Comparison of ENCODE assay signal across 1 cellular context in the genomic region with DNA sequence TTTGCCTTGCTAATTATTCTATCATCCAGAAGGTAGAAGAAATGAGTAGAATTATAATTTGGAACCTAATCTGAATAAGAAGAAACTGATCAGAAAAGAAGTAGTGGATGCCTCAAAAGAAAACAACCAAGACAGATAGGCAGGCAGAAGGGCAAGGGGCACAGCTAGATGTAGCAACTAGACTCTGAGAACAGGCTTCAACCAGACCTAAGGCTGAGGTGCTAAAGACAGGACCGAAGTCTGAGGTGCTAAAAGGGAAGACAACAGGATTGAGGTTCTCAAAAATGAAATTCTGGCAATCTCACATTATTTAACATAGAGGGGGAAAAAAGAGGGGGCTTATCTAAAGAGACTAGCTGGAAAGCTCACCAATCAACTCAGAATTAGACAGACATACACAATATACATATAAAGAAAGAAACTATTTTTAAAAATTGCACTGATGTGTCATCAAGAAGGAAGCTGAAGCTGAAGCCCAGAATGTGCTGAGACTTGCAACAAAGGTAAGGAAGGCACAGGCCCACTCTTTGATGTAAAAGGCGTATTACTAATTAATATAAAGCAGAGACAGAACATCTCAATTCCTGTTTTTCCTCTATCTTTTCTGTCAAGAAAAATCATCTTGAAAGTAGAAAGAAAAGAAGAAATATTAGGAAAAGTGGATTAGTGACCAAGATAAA.
TF ChIP-seq lines count a peak whose summit lies in the region.

No MANE protein-coding gene starts in this region.

TF ChIP-seq in GM12878, 131 proteins besides CTCF, POLR2A, EP300 and RAD21:
- TF ChIP-seq NFIC (IDR thresholded peaks at IDR 0.05; ENCODE audit: low read depth, low read length): no peak
- TF ChIP-seq BCL11A (IDR thresholded peaks at IDR 0.05; ENCODE audit: low read depth, low read length): no peak
- no peak for TF ChIP-seq CREB1 (IDR thresholded peaks at IDR 0.05; ENCODE audit: low read depth)
- TF ChIP-seq GABPA (IDR thresholded peaks at IDR 0.05; ENCODE audit: low read depth): no peak
- TF ChIP-seq ZNF217 (IDR thresholded peaks at IDR 0.05): no peak
- TF ChIP-seq ZNF24 (IDR thresholded peaks at IDR 0.05): no peak
- no peak for TF ChIP-seq IKZF2 (IDR thresholded peaks at IDR 0.05)
- no peak for TF ChIP-seq POLR2AphosphoS5 (IDR thresholded peaks at IDR 0.05; ENCODE audit: low read length)
TF ChIP-seq in GM12878: peak in this region for 0.
